Comparison of ENCODE assay signal across 8 cellular contexts in genomic region chr1:15178571-15179484, GRCh38. TPM values are rescaled to one million over a fixed set of nuclear protein-coding genes. Genes with fewer than 3 reads are reported as not detected.
DNase-seq lines count a peak whose midpoint lies in the region; ATAC-seq and TF ChIP-seq lines count a peak whose summit lies in the region.

No MANE protein-coding gene starts in this region.

- H2AFZ ChIP-seq in PC-3 (ENCODE audit: low read length) = no peak overlapping the region

- H3K79me2 ChIP-seq in PC-3 (ENCODE audit: low read length) = peaks cover 71% of the 10 kb centered on the region

- H3K4me1 ChIP-seq in PC-3 (ENCODE audit: insufficient read depth, low read length) = peaks cover 48% of the 10 kb centered on the region
- no peaks in the 10 kb centered on the region for H3K4me1 ChIP-seq in prostate gland (replicated peaks)
- no peaks in the 10 kb centered on the region for H3K4me1 ChIP-seq in uterus

- TF ChIP-seq CTCF in PC-3 (conservative IDR thresholded peaks at IDR 0.05; ENCODE audit: low read depth, low read length) (no peak), prostate gland (IDR thresholded peaks at IDR 0.05) (no peak), uterus (IDR thresholded peaks at IDR 0.05) (no peak)

- no peaks in the 10 kb centered on the region for H4K20me1 ChIP-seq in PC-3 (ENCODE audit: low read length)

- H3K36me3 ChIP-seq in PC-3 (ENCODE audit: low read depth, low read length) (no peaks in the 10 kb centered on the region), prostate gland (no peaks in the 10 kb centered on the region), uterus (no peaks in the 10 kb centered on the region)

- H3K27ac ChIP-seq in PC-3 (ENCODE audit: low read length) (peak overlapping the region; percentile 95), prostate gland (peak overlapping the region; percentile 23 to 38), uterus (no peak overlapping the region)

- intact Hi-C loops in PC-3 (cut with micrococcal nuclease) (loop anchor here (1.0 to 2.0 kb wide), 3 partner anchors 21 to 51 kb away; partner anchors contain the start of gene TMEM51), prostate gland (cut with DNase I) (no loop called here), uterus (cut with DNase I; ENCODE audit: low total_unique reads) (no loop called here)

- no peaks in the 10 kb centered on the region for H3K9me2 ChIP-seq in PC-3 (replicated peaks; ENCODE audit: low read length)

- no peaks in the 10 kb centered on the region for H3K9me3 ChIP-seq in PC-3 (ENCODE audit: low read length)
- no peaks in the 10 kb centered on the region for H3K9me3 ChIP-seq in prostate gland
- H3K9me3 ChIP-seq in uterus = no peaks in the 10 kb centered on the region

- POLR2A ChIA-PET in PC-3 (lab: Charles Lee; ENCODE audit: unreplicated experiment) = interaction anchor here (0.5 to 0.7 kb wide), 5 partner anchors 11 to 232 kb away, joined by 3 to 8 read pairs (median 4); no protein-coding TSS in a partner anchor

- peaks cover 11% of the 10 kb centered on the region for H3F3A ChIP-seq in PC-3 (ENCODE audit: low read length, unreplicated experiment)

- peak; percentile 92 for ATAC-seq in PC-3
- no peak for ATAC-seq in HG03039 (IDR thresholded peaks at IDR 0.05; ENCODE audit: unreplicated experiment)
- ATAC-seq in HG02840 (IDR thresholded peaks at IDR 0.05; ENCODE audit: low FRiP score, unreplicated experiment) = no peak

- H3K4me3 ChIP-seq in PC-3 (ENCODE audit: low read length) (peak overlapping the region; percentile 22; the same call in 1 of the 2 replicates), prostate gland (no peak overlapping the region), uterus (no peak overlapping the region)

- DNase-seq in GM04504 (ENCODE audit: low read depth) (peak; percentile 82), PC-3 (peak; percentile 94), fibroblast of gingiva (ENCODE audit: low read depth) (peak; percentile 87), prostate gland (ENCODE audit: low spot score) (no peak), uterus (no peak)
- no peak for DNase-seq in activated naive CD4-positive, alpha-beta T cell treated with Interleukin-2 at 50 U/mL for 16 hours

- H3K9ac ChIP-seq in PC-3 (ENCODE audit: low read length) = peak overlapping the region; percentile 49

- H3K4me2 ChIP-seq in PC-3 (ENCODE audit: low read length) = peak overlapping the region; percentile 78

- TF ChIP-seq POLR2A in prostate gland (IDR thresholded peaks at IDR 0.05) = no peak
- no peak for TF ChIP-seq POLR2A in uterus (IDR thresholded peaks at IDR 0.05)

- WGBS in prostate gland = 43% methylated on average over 9 of the region's 9 CpGs

- no TSS peak for BruUV-seq in PC-3 (replicated peaks; lab: Mats Ljungman, UMichigan)

- H3K27me3 ChIP-seq in PC-3 (ENCODE audit: low read length) (no peaks in the 10 kb centered on the region), prostate gland (replicated peaks; ENCODE audit: insufficient read depth) (no peaks in the 10 kb centered on the region), uterus (no peaks in the 10 kb centered on the region)

- CTCF ChIA-PET in PC-3 (lab: Charles Lee) = interaction anchor here (0.6 to 1.1 kb wide), 3 partner anchors 10 to 77 kb away, joined by 3 to 18 read pairs (median 3); no protein-coding TSS in a partner anchor

RNA-seq across cellular contexts. Expression of gene TMEM51, which starts 25.3 kb away (rescaled TPM):
- 12.6 and 20.8 TPM in 2 replicates for total RNA-seq in PC-3 (2014; rRNA removed)
- 10 to 100 TPM in 1 of 2 donors, 1 to 10 TPM in 1; 9.8 to 17.6 TPM for total RNA-seq in prostate gland
- 10 to 100 TPM in 1 of 4 donors, 1 to 10 TPM in 3; 1.3 to 45.0 (median 9.9) TPM for total RNA-seq in uterus

Comparison
In these comparisons a context has a peak if more than half of its experiments do, and no peak if none do; other contexts are left out.
1. DNase-seq: peak in GM04504 (single experiment), PC-3 (single experiment) and fibroblast of gingiva (single experiment); none in prostate gland (single experiment), activated naive CD4-positive, alpha-beta T cell treated with Interleukin-2 at 50 U/mL for 16 hours (single experiment) and uterus (0 of 2).
2. H3K27ac ChIP-seq: peak in PC-3 (single experiment) and prostate gland (2 of 2); none in uterus (0 of 2).